8 cellular contexts compared by ENCODE assay signal in genomic region chr17:78484300-78485159, GRCh38.
A peak's percentile ranks its signal among the peaks of the same experiment; 100 is the strongest.
DNase-seq lines count a peak whose midpoint lies in the region; ATAC-seq and TF ChIP-seq lines count a peak whose summit lies in the region.

No MANE protein-coding gene starts in this region.

- no peaks in the 10 kb centered on the region for H3K79me2 ChIP-seq in osteoblast (ENCODE audit: insufficient read depth, low read length)

- ATAC-seq in HG03135 (IDR thresholded peaks at IDR 0.05; ENCODE audit: unreplicated experiment) = peak; percentile 75
- ATAC-seq in aorta (ENCODE audit: low FRiP score) = peak; percentile 33
- no peak for ATAC-seq in HG03196 (IDR thresholded peaks at IDR 0.05; ENCODE audit: unreplicated experiment)

- H3K9me3 Mint-ChIP-seq in activated CD4-positive, alpha-beta T cell treated with anti-CD3 and anti-CD28 coated beads, Interleukin-2, amount 10 ng/mL, durations not matched to agents 24 days and 14 days = no peaks in the 10 kb centered on the region

- peak; percentile 49 for DNase-seq in COLO829 (ENCODE audit: low spot score)
- DNase-seq in activated CD4-positive, alpha-beta T cell treated with anti-CD3 and anti-CD28 coated beads, Interleukin-2, amount 10 ng/mL, durations not matched to agents 24 days and 14 days = peak; percentile 91
- DNase-seq in effector memory CD4-positive, alpha-beta T cell = peak; percentile 39 to 47 (median 39)
- DNase-seq in osteoblast (ENCODE audit: insufficient read length, low spot score, missing footprints) = peak; percentile 89
- DNase-seq in aorta = no peak
- DNase-seq in epidermal melanocyte (ENCODE audit: insufficient read length, low spot score) = no peak

- no peaks in the 10 kb centered on the region for H4K20me1 ChIP-seq in osteoblast (ENCODE audit: insufficient read depth, low read length)

- H3K27me3 ChIP-seq in effector memory CD4-positive, alpha-beta T cell (replicated peaks; ENCODE audit: control insufficient read depth, insufficient read depth, low read length, poor library complexity, severe bottlenecking) = no peaks in the 10 kb centered on the region
- H3K27me3 ChIP-seq in osteoblast (ENCODE audit: insufficient read depth, low read length) (peaks cover 7% of the 10 kb centered on the region), aorta (ENCODE audit: control insufficient read depth in 1 of 2, insufficient read depth in 2 of 2, low read length in 1 of 2) (no peaks in the 10 kb centered on the region)

- H3K27ac ChIP-seq in effector memory CD4-positive, alpha-beta T cell (ENCODE audit: insufficient read depth, low read length, poor library complexity, severe bottlenecking) = no peak overlapping the region
- H3K27ac ChIP-seq in osteoblast (ENCODE audit: low read depth, low read length) = no peak overlapping the region
- no peak overlapping the region for H3K27ac ChIP-seq in aorta (ENCODE audit: low read depth in 1 of 2, low read length in 2 of 2)

- H3K4me2 ChIP-seq in osteoblast (ENCODE audit: insufficient read depth, low read length) = peak overlapping the region; percentile 39

- TF ChIP-seq CTCF in osteoblast (IDR thresholded peaks at IDR 0.05; ENCODE audit: extremely low read depth, low read depth, low read length) = no peak

- peaks cover 3% of the 10 kb centered on the region for H3K4me1 ChIP-seq in effector memory CD4-positive, alpha-beta T cell (ENCODE audit: control insufficient read depth, insufficient read depth, low read length, poor library complexity, severe bottlenecking)
- no peaks in the 10 kb centered on the region for H3K4me1 ChIP-seq in osteoblast (ENCODE audit: insufficient read depth, low read length)
- no peaks in the 10 kb centered on the region for H3K4me1 ChIP-seq in aorta (ENCODE audit: control insufficient read depth in 1 of 2, insufficient read depth in 2 of 2, low read length in 2 of 2)

- H3K27ac Mint-ChIP-seq in activated CD4-positive, alpha-beta T cell treated with anti-CD3 and anti-CD28 coated beads, Interleukin-2, amount 10 ng/mL, durations not matched to agents 24 days and 14 days = peak overlapping the region; percentile 39

- peak overlapping the region; percentile 40 for H3K4me3 ChIP-seq in effector memory CD4-positive, alpha-beta T cell (ENCODE audit: insufficient read depth, low read depth, low read length, poor library complexity, severe bottlenecking)
- H3K4me3 ChIP-seq in osteoblast (ENCODE audit: insufficient read depth, low read length) (peak overlapping the region; percentile 25), aorta (ENCODE audit: low read length in 2 of 2) (no peak overlapping the region)

- intact Hi-C loops in activated CD4-positive, alpha-beta T cell treated with anti-CD3 and anti-CD28 coated beads, Interleukin-2, amount 10 ng/mL, durations not matched to agents 24 days and 14 days (cut with micrococcal nuclease) = no loop called here
- intact Hi-C loops in aorta (cut with DNase I) = no loop called here

- WGBS in aorta, 2 donors = 5 to 13% methylated on average over 36 to 39 of the region's 39 CpGs

- no peaks in the 10 kb centered on the region for H3K36me3 ChIP-seq in effector memory CD4-positive, alpha-beta T cell (ENCODE audit: control insufficient read depth, insufficient read depth, low read length)
- H3K36me3 ChIP-seq in osteoblast (ENCODE audit: insufficient read depth, low read length) (no peaks in the 10 kb centered on the region), aorta (ENCODE audit: control insufficient read depth in 1 of 2, insufficient read depth in 2 of 2, low read length in 1 of 2) (no peaks in the 10 kb centered on the region)

- peaks cover 10% of the 10 kb centered on the region for H3K27me3 Mint-ChIP-seq in activated CD4-positive, alpha-beta T cell treated with anti-CD3 and anti-CD28 coated beads, Interleukin-2, amount 10 ng/mL, durations not matched to agents 24 days and 14 days

- peak overlapping the region; percentile 81 for H3K4me3 Mint-ChIP-seq in activated CD4-positive, alpha-beta T cell treated with anti-CD3 and anti-CD28 coated beads, Interleukin-2, amount 10 ng/mL, durations not matched to agents 24 days and 14 days

- no peaks in the 10 kb centered on the region for H3K36me3 Mint-ChIP-seq in activated CD4-positive, alpha-beta T cell treated with anti-CD3 and anti-CD28 coated beads, Interleukin-2, amount 10 ng/mL, durations not matched to agents 24 days and 14 days (ENCODE audit: low read depth)

- H3K9me3 ChIP-seq in effector memory CD4-positive, alpha-beta T cell (ENCODE audit: control insufficient read depth, low read length) = no peaks in the 10 kb centered on the region
- H3K9me3 ChIP-seq in osteoblast (ENCODE audit: low read depth, low read length) (no peaks in the 10 kb centered on the region), aorta (ENCODE audit: control insufficient read depth, low read length) (no peaks in the 10 kb centered on the region)

- peaks cover 7% of the 10 kb centered on the region for H3K4me1 Mint-ChIP-seq in activated CD4-positive, alpha-beta T cell treated with anti-CD3 and anti-CD28 coated beads, Interleukin-2, amount 10 ng/mL, durations not matched to agents 24 days and 14 days

- no peak overlapping the region for H2AFZ ChIP-seq in osteoblast (ENCODE audit: low read length)

Comparison
In these comparisons a context has a peak if more than half of its experiments do, and no peak if none do; other contexts are left out.
1. DNase-seq: peak in COLO829 (single experiment), activated CD4-positive, alpha-beta T cell treated with anti-CD3 and anti-CD28 coated beads, Interleukin-2, amount 10 ng/mL, durations not matched to agents 24 days and 14 days (single experiment), effector memory CD4-positive, alpha-beta T cell (3 of 3) and osteoblast (single experiment); none in aorta (0 of 2) and epidermal melanocyte (single experiment).
2. H3K4me3 ChIP-seq: peak in effector memory CD4-positive, alpha-beta T cell (single experiment) and osteoblast (single experiment); none in aorta (0 of 2).